Comparison of ENCODE assay signal across 11 cellular contexts in genomic region chr11:65867284-65868071, GRCh38. TPM values are rescaled to one million over a fixed set of nuclear protein-coding genes. Genes with fewer than 3 reads are reported as not detected.
DNase-seq lines count a peak whose midpoint lies in the region; ATAC-seq, FAIRE-seq and TF ChIP-seq lines count a peak whose summit lies in the region.
"Had no signal": no experiment of that assay in that cellular context is flagged by ENCODE, and none has a peak within 500 bp of the region (broad histone marks: within the 10 kb centered on the region; RNA-seq: fewer than 3 reads in every experiment).

No MANE protein-coding gene starts in this region.

- H3K9ac ChIP-seq in Karpas-422 (ENCODE audit: low read length) (no peak overlapping the region), muscle layer of colon (ENCODE audit: low read length) (no peak overlapping the region), colonic mucosa (ENCODE audit: low read depth in 2 of 2, low read length in 2 of 2) (no peak overlapping the region)

- no peak for TF ChIP-seq POLR2A in GM12892 (IDR thresholded peaks at IDR 0.05; ENCODE audit: low read depth, low read length)

- no peak for ATAC-seq in GM21447 (IDR thresholded peaks at IDR 0.05; ENCODE audit: unreplicated experiment)

- H3K27me3 ChIP-seq in Karpas-422 (ENCODE audit: low read length) (no peaks in the 10 kb centered on the region), muscle layer of colon (ENCODE audit: control insufficient read depth in 1 of 2, insufficient read depth in 2 of 2, low read length in 2 of 2) (no peaks in the 10 kb centered on the region), colonic mucosa (no peaks in the 10 kb centered on the region)

- peaks cover 26% of the 10 kb centered on the region for H3K36me3 Mint-ChIP-seq in chondrocyte (ENCODE audit: low read depth)

- no peak overlapping the region for H3K4me2 ChIP-seq in Karpas-422 (ENCODE audit: low read depth, low read length, poor library complexity, severe bottlenecking)

- intact Hi-C loops in colonic mucosa (cut with DNase I), result no loop called here

- H4K20me1 ChIP-seq in Karpas-422 (ENCODE audit: insufficient read depth, low read depth, low read length), result peaks cover 19% of the 10 kb centered on the region

- no peaks in the 10 kb centered on the region for H3K9me3 Mint-ChIP-seq in chondrocyte (ENCODE audit: low read depth)

- H2AFZ ChIP-seq in Karpas-422 (ENCODE audit: low read length), result no peak overlapping the region

- H3K9me3 ChIP-seq in Karpas-422 (ENCODE audit: low read length), result no peaks in the 10 kb centered on the region
- no peaks in the 10 kb centered on the region for H3K9me3 ChIP-seq in muscle layer of colon (ENCODE audit: low read length)
- H3K9me3 ChIP-seq in colonic mucosa, result no peaks in the 10 kb centered on the region

- peaks cover 8% of the 10 kb centered on the region for H3K36me3 ChIP-seq in Karpas-422 (ENCODE audit: insufficient read depth, low read length)
- H3K36me3 ChIP-seq in muscle layer of colon (ENCODE audit: insufficient read depth, low read length), result peaks cover 81% of the 10 kb centered on the region
- H3K36me3 ChIP-seq in colonic mucosa, result peaks cover 4% of the 10 kb centered on the region

- no peaks in the 10 kb centered on the region for H3K9me2 ChIP-seq in Karpas-422 (replicated peaks; ENCODE audit: insufficient read depth, low read length)

- FAIRE-seq in GM12892 (lab: Jason Lieb, UNC), result peak; percentile 87

- H3K4me1 ChIP-seq in Karpas-422 (ENCODE audit: low read length) (peaks cover 9% of the 10 kb centered on the region), muscle layer of colon (ENCODE audit: insufficient read depth, low read length) (peaks cover 45% of the 10 kb centered on the region), colonic mucosa (no peaks in the 10 kb centered on the region)

- no peaks in the 10 kb centered on the region for H3K27me3 Mint-ChIP-seq in chondrocyte (ENCODE audit: low read depth)

- peaks cover 50% of the 10 kb centered on the region for H3K4me1 Mint-ChIP-seq in chondrocyte (ENCODE audit: low read depth)

- no peak overlapping the region for H3K4me3 Mint-ChIP-seq in chondrocyte (ENCODE audit: unreplicated experiment)

- TF ChIP-seq CTCF in chondrocyte (IDR thresholded peaks at IDR 0.05) (no peak), colonic mucosa (IDR thresholded peaks at IDR 0.05) (no peak)

- DNase-seq in GM12892 (ENCODE audit: insufficient read length) (no peak), Karpas-422 (peak; percentile 78), chondrocyte (ENCODE audit: low spot score) (peak; percentile 68), DMS 273 (lab: John Stamatoyannopoulos, UW; ENCODE audit: unreplicated experiment) (no peak), colonic mucosa (no peak)
- no peak for DNase-seq in activated CD8-positive, alpha-beta memory T cell treated with anti-CD3 and anti-CD28 coated beads for 24 hours
- DNase-seq: Calu3, NCI-H1694 treated with DMSO at 0.1 percent for 48 hours had no signal

- peak overlapping the region; percentile 57 for H3K27ac Mint-ChIP-seq in chondrocyte (ENCODE audit: unreplicated experiment)

- H3K79me2 ChIP-seq in Karpas-422 (ENCODE audit: low read length), result no peaks in the 10 kb centered on the region; the same call in 1 of the 2 replicates

- H3K4me3 ChIP-seq in Karpas-422 (ENCODE audit: low read length), result no peak overlapping the region
- no peak overlapping the region for H3K4me3 ChIP-seq in muscle layer of colon (ENCODE audit: low read depth in 1 of 2, low read length in 2 of 2)
- H3K4me3 ChIP-seq in colonic mucosa, result no peak overlapping the region
- H3K4me3 ChIP-seq: lung had no signal

- no peak overlapping the region for H3K27ac ChIP-seq in Karpas-422 (ENCODE audit: low read length)
- H3K27ac ChIP-seq in muscle layer of colon (ENCODE audit: low read depth, low read length), result peak overlapping the region; percentile 32
- no peak overlapping the region for H3K27ac ChIP-seq in colonic mucosa

RNA-seq across cellular contexts. Expression of gene EFEMP2, which starts 5.1 kb away (rescaled TPM):
- 8.5 TPM for polyA plus RNA-seq in GM12892 (2012; ENCODE audit: missing spikeins)
- 1.3 and 2.6 TPM in 2 replicates for total RNA-seq in Karpas-422 (2014; rRNA removed; shearing (Covaris generic); ENCODE audit: low replicate concordance)
- total RNA-seq in chondrocyte (174 to 310 TPM (median 290 TPM) in 3 replicates), colonic mucosa (10 to 100 TPM in 1 of 2 donors, 1 to 10 TPM in 1; 9.6 to 22.5 TPM)

RNA-seq across cellular contexts. Expression of gene MUS81, which starts 7.2 kb away (rescaled TPM):
- 51.3 TPM for polyA plus RNA-seq in GM12892 (2012; ENCODE audit: missing spikeins)
- 41.3 and 89.0 TPM in 2 replicates for total RNA-seq in Karpas-422 (2014; rRNA removed; shearing (Covaris generic); ENCODE audit: low replicate concordance)
- total RNA-seq in chondrocyte (55.7 to 68.4 TPM (median 66.3 TPM) in 3 replicates), colonic mucosa (10 to 100 TPM; 47.2 to 62.5 TPM)

RNA-seq across cellular contexts. Expression of gene CFL1, which starts 9.5 kb away (rescaled TPM):
- polyA plus RNA-seq in GM12892 (2012; ENCODE audit: missing spikeins), result 777 TPM
- 514 and 827 TPM in 2 replicates for total RNA-seq in Karpas-422 (2014; rRNA removed; shearing (Covaris generic); ENCODE audit: low replicate concordance)
- 850 to 1,236 TPM (median 1,222 TPM) in 3 replicates for total RNA-seq in chondrocyte
- 1,000 to 10,000 TPM; 1,832 to 1,932 TPM for total RNA-seq in colonic mucosa

RNA-seq across cellular contexts. Expression of gene CTSW, which starts 12.2 kb away (rescaled TPM):
- 2.0 TPM for polyA plus RNA-seq in GM12892 (2012; ENCODE audit: missing spikeins)
- not detected in 2 replicates for total RNA-seq in Karpas-422 (2014; rRNA removed; shearing (Covaris generic); ENCODE audit: low replicate concordance)
- total RNA-seq in chondrocyte (not detected in 3 replicates), colonic mucosa (1 to 10 TPM; 1.2 TPM)
- total RNA-seq: Calu3 had no signal

RNA-seq across cellular contexts. Expression of gene FIBP, which starts 20.8 kb away (rescaled TPM):
- polyA plus RNA-seq in GM12892 (2012; ENCODE audit: missing spikeins), result 66.8 TPM
- total RNA-seq in Karpas-422 (2014; rRNA removed; shearing (Covaris generic); ENCODE audit: low replicate concordance), result 207 and 248 TPM in 2 replicates
- total RNA-seq in chondrocyte (82.7 to 100 TPM (median 83.5 TPM) in 3 replicates), colonic mucosa (10 to 100 TPM; 41.9 to 53.5 TPM)

Comparison
In these comparisons a context has a peak if more than half of its experiments do, and no peak if none do; other contexts are left out.
1. DNase-seq: peak in Karpas-422 (single experiment) and chondrocyte (single experiment); none in GM12892 (single experiment), DMS 273 (single experiment), activated CD8-positive, alpha-beta memory T cell treated with anti-CD3 and anti-CD28 coated beads for 24 hours (single experiment) and colonic mucosa (single experiment).